15 cellular contexts compared by ENCODE assay signal in the genomic region with DNA sequence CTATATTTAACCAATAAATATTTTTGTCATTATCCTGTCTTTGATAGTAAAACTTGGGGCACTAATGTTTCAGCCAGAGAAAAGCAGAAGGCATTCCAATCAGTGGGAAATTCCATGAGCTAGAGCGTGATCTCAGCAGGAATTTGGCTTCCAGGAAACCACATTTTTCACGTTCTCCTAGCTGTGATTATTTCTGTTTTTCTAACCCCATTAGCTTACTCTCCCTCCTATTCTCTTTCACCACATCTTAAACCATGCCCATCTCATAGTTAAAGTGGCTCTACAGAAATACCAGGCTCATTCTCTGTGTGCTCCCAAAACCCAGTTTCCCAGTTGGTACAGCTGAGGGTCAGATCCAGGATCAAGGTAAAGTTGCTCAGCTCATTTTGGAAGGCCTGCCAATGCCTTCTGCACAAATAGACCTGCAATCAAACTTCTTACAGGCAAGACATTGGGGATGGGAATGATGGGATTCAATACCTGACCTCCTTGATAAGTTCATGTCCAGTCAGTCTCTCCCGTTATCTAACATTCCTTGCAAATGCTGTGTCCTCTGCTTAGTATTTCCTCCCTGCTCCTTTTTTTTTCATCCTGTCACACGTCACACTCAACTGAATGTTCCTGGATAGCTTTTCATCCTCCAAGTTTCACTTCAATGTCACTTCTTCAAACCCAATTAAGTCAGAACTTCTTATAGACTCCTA. TPM values are rescaled to one million over a fixed set of nuclear protein-coding genes. Genes with fewer than 3 reads are reported as not detected.
DNase-seq lines count a peak whose midpoint lies in the region; ATAC-seq and TF ChIP-seq lines count a peak whose summit lies in the region.
"Had no signal": no experiment of that assay in that cellular context is flagged by ENCODE, and none has a peak within 500 bp of the region (broad histone marks: within the 10 kb centered on the region; RNA-seq: fewer than 3 reads in every experiment).

No MANE protein-coding gene starts in this region.

- peaks cover 31% of the 10 kb centered on the region for H3K79me2 ChIP-seq in neural progenitor cell (ENCODE audit: low read depth)

- H3K36me3 Mint-ChIP-seq in neural progenitor cell, result peaks cover 12% of the 10 kb centered on the region

- peaks cover 5% of the 10 kb centered on the region for H3K27me3 Mint-ChIP-seq in neural progenitor cell (ENCODE audit: insufficient read depth, low read depth)

- H3K4me3 ChIP-seq in AG09309 (ENCODE audit: control insufficient read depth, low read depth, low read length) (no peak overlapping the region), mesenchymal stem cell (ENCODE audit: insufficient read depth in 1 of 2, low read depth in 1 of 2, low read length in 2 of 2) (no peak overlapping the region), neural progenitor cell (no peak overlapping the region)
- H3K4me3 ChIP-seq: adrenal gland, sigmoid colon had no signal

- H3K14ac ChIP-seq in mesenchymal stem cell (ENCODE audit: low read length in 2 of 2), result no peak overlapping the region

- ATAC-seq in GM21528 (IDR thresholded peaks at IDR 0.05; ENCODE audit: low FRiP score, unreplicated experiment) (no peak), HG03108 (IDR thresholded peaks at IDR 0.05; ENCODE audit: unreplicated experiment) (no peak)

- no peaks in the 10 kb centered on the region for H3K27me3 ChIP-seq in mesenchymal stem cell (ENCODE audit: control insufficient read depth in 1 of 2, insufficient read depth in 1 of 2, low read length in 2 of 2)
- no peaks in the 10 kb centered on the region for H3K27me3 ChIP-seq in neural progenitor cell
- H3K27me3 ChIP-seq: adrenal gland, BE2C, sigmoid colon had no signal

- H3F3A ChIP-seq in neural progenitor cell (ENCODE audit: low read depth), result no peaks in the 10 kb centered on the region

- no peak for TF ChIP-seq CTCF in AG09309 (IDR thresholded peaks at IDR 0.05; ENCODE audit: control insufficient read depth, insufficient read depth, low read depth, low read length, missing control alignments)
- TF ChIP-seq CTCF in neural progenitor cell (IDR thresholded peaks at IDR 0.05), result no peak

- no peak overlapping the region for H3K4me3 Mint-ChIP-seq in neural progenitor cell

- peak overlapping the region; percentile 6 to 56 for H2BK12ac ChIP-seq in mesenchymal stem cell (ENCODE audit: low read length in 2 of 2)

- peak overlapping the region; percentile 37 for H2BK5ac ChIP-seq in mesenchymal stem cell (ENCODE audit: low read depth, low read length, poor library complexity, severe bottlenecking)

- peak overlapping the region in 1 of 2 experiments; percentile 22 for H3K4ac ChIP-seq in mesenchymal stem cell (ENCODE audit: low read depth in 1 of 2, low read length in 2 of 2)

- no peak overlapping the region for H2BK15ac ChIP-seq in mesenchymal stem cell (ENCODE audit: low read depth, poor library complexity, severe bottlenecking)

- H3K4me1 ChIP-seq in mesenchymal stem cell (ENCODE audit: control insufficient read depth, insufficient read depth, low read depth, low read length) (peaks cover 4% of the 10 kb centered on the region), neural progenitor cell (no peaks in the 10 kb centered on the region)
- H3K4me1 ChIP-seq: adrenal gland, BE2C had no signal

- peaks cover 23% of the 10 kb centered on the region for H3K9me3 Mint-ChIP-seq in neural progenitor cell

- H2BK120ac ChIP-seq in mesenchymal stem cell (ENCODE audit: low read depth, low read length), result no peak overlapping the region

- peak; percentile 52 for DNase-seq in AG09309 (ENCODE audit: low read depth)
- peak; percentile 78 for DNase-seq in M059J (ENCODE audit: low read depth)
- DNase-seq in fibroblast of gingiva (ENCODE audit: low read depth), result peak; percentile 48
- DNase-seq in mesenchymal stem cell, result peak; percentile 72
- no peak for DNase-seq in neural progenitor cell (ENCODE audit: low spot score)
- no peak for DNase-seq in middle frontal gyrus (ENCODE audit: extremely low spot score, low spot score)
- DNase-seq: adrenal gland, BE2C, mammary epithelial cell, NCI-H1694, OCI-M1, sigmoid colon, T1000 had no signal

- H3K4me1 Mint-ChIP-seq in neural progenitor cell, result peaks cover 7% of the 10 kb centered on the region

- peak overlapping the region; percentile 34 for H4K91ac ChIP-seq in mesenchymal stem cell (ENCODE audit: low read length)

- no peaks in the 10 kb centered on the region for H3K36me3 ChIP-seq in mesenchymal stem cell (ENCODE audit: control insufficient read depth in 1 of 2, insufficient read depth in 2 of 2, low read depth in 1 of 2, low read length in 2 of 2)
- H3K36me3 ChIP-seq in neural progenitor cell, result peaks cover 5% of the 10 kb centered on the region
- H3K36me3 ChIP-seq: adrenal gland, BE2C, sigmoid colon had no signal

- H3K79me1 ChIP-seq in mesenchymal stem cell (replicated peaks; ENCODE audit: low read length, poor library complexity, severe bottlenecking), result no peaks in the 10 kb centered on the region

- H3K9ac ChIP-seq in mesenchymal stem cell (ENCODE audit: low read length) (peak overlapping the region; percentile 2), neural progenitor cell (no peak overlapping the region)

- no peaks in the 10 kb centered on the region for H4K20me1 ChIP-seq in neural progenitor cell (ENCODE audit: low read depth)

- H3K27ac ChIP-seq in mesenchymal stem cell (ENCODE audit: low read length, poor library complexity, severe bottlenecking) (peak overlapping the region; percentile 94), neural progenitor cell (no peak overlapping the region)

- H3K9me3 ChIP-seq in mesenchymal stem cell (ENCODE audit: control insufficient read depth, low read length), result no peaks in the 10 kb centered on the region
- H3K9me3 ChIP-seq in neural progenitor cell (ENCODE audit: low read depth), result no peaks in the 10 kb centered on the region
- H3K9me3 ChIP-seq: adrenal gland, BE2C, sigmoid colon had no signal

- H2AFZ ChIP-seq in mesenchymal stem cell (ENCODE audit: low read depth, low read length), result peak overlapping the region; percentile 32
- no peak overlapping the region for H2AFZ ChIP-seq in neural progenitor cell (replicated peaks)

- H3K4me2 ChIP-seq in mesenchymal stem cell (ENCODE audit: low read length, poor library complexity, severe bottlenecking) (peak overlapping the region; percentile 27), neural progenitor cell (no peak overlapping the region)

- 10% methylated on average over 4 of the region's 4 CpGs for WGBS in mesenchymal stem cell

- H3K23ac ChIP-seq in mesenchymal stem cell (ENCODE audit: low read length in 2 of 2), result no peak overlapping the region

- H3K27ac Mint-ChIP-seq in neural progenitor cell, result no peak overlapping the region

- peak overlapping the region; percentile 4 for H4K8ac ChIP-seq in mesenchymal stem cell (ENCODE audit: low read length)

- H2AK5ac ChIP-seq in mesenchymal stem cell (ENCODE audit: low read length, severe bottlenecking), result peak overlapping the region; percentile 30

- peak overlapping the region in 1 of 2 experiments; percentile 10 for H3K18ac ChIP-seq in mesenchymal stem cell (ENCODE audit: low read depth in 1 of 2, low read length in 2 of 2)

RNA-seq across cellular contexts. Expression of a gene that starts 33.1 kb away (rescaled TPM):
- total RNA-seq in M059J (2014; rRNA removed; shearing (Covaris generic)), result 159 and 198 TPM in 2 replicates
- 154 TPM for polyA plus RNA-seq in mesenchymal stem cell (2013, experiment 1 of 2)
- 164 TPM for polyA plus RNA-seq in mesenchymal stem cell (2013, experiment 2 of 2)
- 61.2 and 86.0 TPM in 2 replicates for total RNA-seq in neural progenitor cell (ENCODE audit: low replicate concordance)

Comparison
In these comparisons a context has a peak if more than half of its experiments do, and no peak if none do; other contexts are left out.
1. DNase-seq: peak in AG09309 (single experiment), M059J (single experiment), fibroblast of gingiva (single experiment) and mesenchymal stem cell (single experiment); none in neural progenitor cell (single experiment) and middle frontal gyrus (single experiment).